ENCODE assay signal across 8 cellular contexts in genomic region chr13:21458816-21459701, GRCh38. TPM values are rescaled to one million over a fixed set of nuclear protein-coding genes. Genes with fewer than 3 reads are reported as not detected.
DNase-seq lines count a peak whose midpoint lies in the region; ATAC-seq and TF ChIP-seq lines count a peak whose summit lies in the region.

Gene ZDHHC20 (minus strand): TSS chr13:21459303. CDS start chr13:21459171, 132 bp downstream.

- ATAC-seq in GM21515 (IDR thresholded peaks at IDR 0.05; ENCODE audit: unreplicated experiment) = peak; percentile 80
- peak; percentile 98 for ATAC-seq in IMR-90 (ENCODE audit: low read depth)
- ATAC-seq in natural killer cell = peak; percentile 91 to 97 (median 92)

- TF ChIP-seq RAD21 in IMR-90 (IDR thresholded peaks at IDR 0.05; ENCODE audit: low read length) = 0 out of 2 replicates have a peak, but pooled peaks have one; percentile 4

- BruUV-seq in IMR-90 (replicated peaks; lab: Mats Ljungman, UMichigan) = no TSS peak

- peak within 1 kb of the TSS; percentile 68; the same call in 1 of the 2 replicates for H4K91ac ChIP-seq in IMR-90 (ENCODE audit: insufficient read depth, low read depth, low read length)

- H3K56ac ChIP-seq in IMR-90 (ENCODE audit: extremely low read depth, insufficient read depth, low read length) = peak within 1 kb of the TSS; percentile 55; the same call in 1 of the 2 replicates

- H3K4me1 Mint-ChIP-seq in activated T-helper 2 cell treated with anti-CD3 and anti-CD28 coated beads, Interferon-gamma antibody, Interleukin-2, Interleukin-4, amounts not matched to agents 10 μg/mL and 5 μg/mL and 100 μg/mL, durations not matched to agents 14 hours and 24 hours and 36 hours (ENCODE audit: low read depth) = peaks cover 27% of the 10 kb centered on the region
- peaks cover 34 to 39% of the 10 kb centered on the region in 2 donors for H3K4me1 Mint-ChIP-seq in natural killer cell

- H3K79me1 ChIP-seq in IMR-90 (ENCODE audit: low read depth in 1 of 2, low read length in 2 of 2) = peaks cover 11 to 18% of the 10 kb centered on the region in 2 experiments

- peak within 1 kb of the TSS; percentile 89 to 97 for H4K8ac ChIP-seq in IMR-90 (ENCODE audit: low read depth in 2 of 2, low read length in 2 of 2)

- peak; percentile 71 for TF ChIP-seq POLR2A in IMR-90 (IDR thresholded peaks at IDR 0.05; ENCODE audit: low read depth, low read length)

- peak within 1 kb of the TSS; percentile 92 for H3K4me3 Mint-ChIP-seq in activated T-helper 2 cell treated with anti-CD3 and anti-CD28 coated beads, Interferon-gamma antibody, Interleukin-2, Interleukin-4, amounts not matched to agents 10 μg/mL and 5 μg/mL and 100 μg/mL, durations not matched to agents 14 hours and 24 hours and 36 hours (ENCODE audit: low read depth)
- H3K4me3 Mint-ChIP-seq in natural killer cell = peak within 1 kb of the TSS; percentile 94

- POLR2A ChIA-PET in IMR-90 (lab: Charles Lee; ENCODE audit: unreplicated experiment) = interaction anchor here (0.5 to 1.2 kb wide), 4 partner anchors 133 to 803 kb away, joined by 3 to 4 read pairs (median 3); no protein-coding TSS in a partner anchor

- in situ Hi-C loops in IMR-90 (cut with MboI; ENCODE audit: low sequenced_read_pairs) = no loop called here

- peak within 1 kb of the TSS; percentile 98 for H2AFZ ChIP-seq in IMR-90 (replicated peaks; ENCODE audit: low read length, poor library complexity)

- peak within 1 kb of the TSS; percentile 57; the same call in 1 of the 2 replicates for H2BK120ac ChIP-seq in IMR-90 (ENCODE audit: low read depth, low read length)

- peak within 1 kb of the TSS; percentile 90; the same call in 1 of the 3 replicates for H2BK15ac ChIP-seq in IMR-90 (ENCODE audit: low read depth, low read length)

- intact Hi-C loops in IMR-90 (cut with micrococcal nuclease) = loop anchor here (5.0 kb wide), 1 partner anchor 57 kb away; no protein-coding TSS in a partner anchor
- intact Hi-C loops in activated T-helper 2 cell treated with anti-CD3 and anti-CD28 coated beads, Interferon-gamma antibody, Interleukin-2, Interleukin-4, amounts not matched to agents 10 μg/mL and 5 μg/mL and 100 μg/mL, durations not matched to agents 14 hours and 24 hours and 36 hours (cut with micrococcal nuclease) = loop anchor here (1.0 to 5.0 kb wide), 4 partner anchors 24 to 282 kb away; partner anchors contain the start of genes MRPL57 and SKA3
- intact Hi-C loops in natural killer cell (cut with micrococcal nuclease) = loop anchor here (1.0 to 2.0 kb wide), 3 partner anchors 16 to 161 kb away; no protein-coding TSS in a partner anchor

- peak within 1 kb of the TSS; percentile 87 for H3K4me2 ChIP-seq in IMR-90 (ENCODE audit: low read depth, low read length)

- peak within 1 kb of the TSS; percentile 89 for H3K4ac ChIP-seq in IMR-90 (ENCODE audit: low read depth, low read length)

- peak within 1 kb of the TSS; percentile 63 for H2AK9ac ChIP-seq in IMR-90 (replicated peaks; ENCODE audit: low read depth, low read length, poor library complexity)

- peak within 1 kb of the TSS; percentile 70 for H2BK5ac ChIP-seq in IMR-90 (ENCODE audit: low read depth, low read length, poor library complexity, severe bottlenecking)

- H3K27me3 ChIP-seq in IMR-90 (ENCODE audit: control insufficient read depth, insufficient read depth, low read length) = no peaks in the 10 kb centered on the region

- peaks cover 13% of the 10 kb centered on the region for H3K9me3 Mint-ChIP-seq in activated T-helper 2 cell treated with anti-CD3 and anti-CD28 coated beads, Interferon-gamma antibody, Interleukin-2, Interleukin-4, amounts not matched to agents 10 μg/mL and 5 μg/mL and 100 μg/mL, durations not matched to agents 14 hours and 24 hours and 36 hours
- no peaks in the 10 kb centered on the region for H3K9me3 Mint-ChIP-seq in natural killer cell

- peak within 1 kb of the TSS; percentile 84 for H3K9ac ChIP-seq in IMR-90 (ENCODE audit: low read depth, low read length)

- H4K20me1 ChIP-seq in IMR-90 (ENCODE audit: insufficient read depth, low read length) = peaks cover 5% of the 10 kb centered on the region; the same call in 1 of the 2 replicates

- no peaks in the 10 kb centered on the region for H3K27me3 Mint-ChIP-seq in activated T-helper 2 cell treated with anti-CD3 and anti-CD28 coated beads, Interferon-gamma antibody, Interleukin-2, Interleukin-4, amounts not matched to agents 10 μg/mL and 5 μg/mL and 100 μg/mL, durations not matched to agents 14 hours and 24 hours and 36 hours (ENCODE audit: low read depth)
- no peaks in the 10 kb centered on the region for H3K27me3 Mint-ChIP-seq in natural killer cell (ENCODE audit: low read depth in 2 of 2)

- H3K9me3 ChIP-seq in IMR-90 (ENCODE audit: control insufficient read depth, insufficient read depth, low read length) = no peaks in the 10 kb centered on the region

- H3K27ac Mint-ChIP-seq in activated T-helper 2 cell treated with anti-CD3 and anti-CD28 coated beads, Interferon-gamma antibody, Interleukin-2, Interleukin-4, amounts not matched to agents 10 μg/mL and 5 μg/mL and 100 μg/mL, durations not matched to agents 14 hours and 24 hours and 36 hours = peak within 1 kb of the TSS; percentile 90
- H3K27ac Mint-ChIP-seq in natural killer cell = peak within 1 kb of the TSS; percentile 88 to 91

- H3K4me1 ChIP-seq in IMR-90 (ENCODE audit: control insufficient read depth, insufficient read depth, low read length) = no peaks in the 10 kb centered on the region

- peak; percentile 68 for DNase-seq in DMS153 (lab: John Stamatoyannopoulos, UW)
- DNase-seq in IMR-90 = peak; percentile 78
- DNase-seq in RPMI8226 = peak; percentile 87
- peak; percentile 85 for DNase-seq in activated T-helper 2 cell treated with anti-CD3 and anti-CD28 coated beads, Interferon-gamma antibody, Interleukin-2, Interleukin-4, amounts not matched to agents 10 μg/mL and 5 μg/mL and 100 μg/mL, durations not matched to agents 14 hours and 24 hours and 36 hours (ENCODE audit: low spot score)
- peak; percentile 74 for DNase-seq in fibroblast of mammary gland (ENCODE audit: low read depth)
- DNase-seq in natural killer cell = peak; percentile 95
- peak; percentile 85 for DNase-seq in stimulated activated naive CD4-positive, alpha-beta T cell treated with Interleukin-2 at 50 U/mL for 16 hours (lab: John Stamatoyannopoulos, UW)

- 0 out of 2 replicates have a peak, but pooled peaks cover 3% of the 10 kb centered on the region for H3K9me1 ChIP-seq in IMR-90 (ENCODE audit: insufficient read depth, low read length)

- dilution Hi-C loops in IMR-90 (cut with HindIII; ENCODE audit: low sequenced_read_pairs, unreplicated experiment) = no loop called here

- H3K14ac ChIP-seq in IMR-90 (replicated peaks; ENCODE audit: low read depth, low read length) = peak within 1 kb of the TSS; percentile 82

- peak within 1 kb of the TSS; percentile 88 for H3K4me3 ChIP-seq in IMR-90 (ENCODE audit: insufficient read depth, low read depth, low read length)
- H3K4me3 ChIP-seq in fibroblast of mammary gland (ENCODE audit: control insufficient read depth, low read depth, low read length) = peak within 1 kb of the TSS; percentile 94

- TF ChIP-seq CTCF in IMR-90 (conservative IDR thresholded peaks at IDR 0.05; ENCODE audit: low read depth, low read length) (no peak), fibroblast of mammary gland (conservative IDR thresholded peaks at IDR 0.05; ENCODE audit: control insufficient read depth, insufficient read depth, low read depth, low read length) (no peak), natural killer cell (IDR thresholded peaks at IDR 0.05) (no peak)

- H3K27ac ChIP-seq in IMR-90 (ENCODE audit: insufficient read depth, low read length) = peak within 1 kb of the TSS; percentile 76

- peak within 1 kb of the TSS; percentile 27; the same call in 1 of the 2 replicates for H2AK5ac ChIP-seq in IMR-90 (ENCODE audit: low read depth, low read length)

- CTCF ChIA-PET in IMR-90 (lab: Yijun Ruan, JAX) = interaction anchor here (0.5 to 1.4 kb wide), 3 partner anchors 18 to 348 kb away, joined by 3 to 5 read pairs (median 3); no protein-coding TSS in a partner anchor

- H3K23ac ChIP-seq in IMR-90 (ENCODE audit: low read depth, low read length) = peak within 1 kb of the TSS; percentile 98; the same call in 1 of the 2 replicates

- peak within 1 kb of the TSS; percentile 34; the same call in 1 of the 2 replicates for H3K18ac ChIP-seq in IMR-90 (ENCODE audit: low read depth, low read length)

- 0% methylated on average over 45 of the region's 107 CpGs; no CpG with 5 or more reads in 1 of the 2 experiments for WGBS in IMR-90 (ENCODE audit: extremely low coverage in 2 of 2, insufficient read length in 1 of 2), 2 experiments

- H4K5ac ChIP-seq in IMR-90 (ENCODE audit: low read depth, low read length) = peak within 1 kb of the TSS; percentile 39

- H3K36me3 ChIP-seq in IMR-90 (ENCODE audit: control insufficient read depth, insufficient read depth, low read length) = no peaks in the 10 kb centered on the region

- H3K36me3 Mint-ChIP-seq in activated T-helper 2 cell treated with anti-CD3 and anti-CD28 coated beads, Interferon-gamma antibody, Interleukin-2, Interleukin-4, amounts not matched to agents 10 μg/mL and 5 μg/mL and 100 μg/mL, durations not matched to agents 14 hours and 24 hours and 36 hours (ENCODE audit: low read depth) = peaks cover 21% of the 10 kb centered on the region
- H3K36me3 Mint-ChIP-seq in natural killer cell = no peaks in the 10 kb centered on the region

- no peak within 1 kb of the TSS for H2BK20ac ChIP-seq in IMR-90 (ENCODE audit: low read depth, low read length)

TF ChIP-seq in IMR-90, 13 proteins besides CTCF, POLR2A, EP300 and RAD21 (continues in another document):
- TF ChIP-seq RFX5 (IDR thresholded peaks at IDR 0.05; ENCODE audit: low read depth, low read length) = no peak
- no peak for TF ChIP-seq USF2 (IDR thresholded peaks at IDR 0.05; ENCODE audit: low read depth, low read length)
- TF ChIP-seq SMC3 (IDR thresholded peaks at IDR 0.05; ENCODE audit: low read depth, low read length) = no peak
- TF ChIP-seq NFE2L2 (IDR thresholded peaks at IDR 0.05; ENCODE audit: low read depth, low read length) = no peak
- TF ChIP-seq MAFK (IDR thresholded peaks at IDR 0.05; ENCODE audit: low read depth, low read length) = no peak

RNA-seq across cellular contexts. Expression of gene ZDHHC20, which starts in this region (rescaled TPM):
- total RNA-seq in IMR-90 (2012; rRNA removed) (72.4 and 104 TPM in 2 replicates), natural killer cell (100 to 1,000 TPM in 1 of 3 donors, 10 to 100 TPM in 2; 85.1 to 116 (median 93.4) TPM)
- 11.6 and 16.1 TPM in 2 replicates for polyA plus RNA-seq in IMR-90 (2012; rRNA removed)
- polyA plus RNA-seq in IMR-90 (2012; cell fraction: cytosol; rRNA removed) = 13.1 and 14.4 TPM in 2 replicates
- polyA plus RNA-seq in IMR-90 (2012; cell fraction: nucleus; rRNA removed; ENCODE audit: low replicate concordance) = 3.6 and 7.1 TPM in 2 replicates
- total RNA-seq in activated T-helper 2 cell treated with anti-CD3 and anti-CD28 coated beads, Interferon-gamma antibody, Interleukin-2, Interleukin-4, amounts not matched to agents 10 μg/mL and 5 μg/mL and 100 μg/mL, durations not matched to agents 14 hours and 24 hours and 36 hours = 59.0 and 63.3 TPM in 2 replicates

Comparison
In these comparisons a context has a peak if more than half of its experiments do, and no peak if none do; other contexts are left out.
1. Peak in every context shown above with its lines: DNase-seq, ATAC-seq, H3K4me3 ChIP-seq and H3K27ac ChIP-seq.